10 cellular contexts compared by ENCODE assay signal in genomic region chr20:36543187-36544133, GRCh38. TPM values are rescaled to one million over a fixed set of nuclear protein-coding genes. Genes with fewer than 3 reads are reported as not detected.
A peak's percentile ranks its signal among the peaks of the same experiment; 100 is the strongest.
DNase-seq lines count a peak whose midpoint lies in the region; ATAC-seq, FAIRE-seq and TF ChIP-seq lines count a peak whose summit lies in the region.
"Had no signal": no experiment of that assay in that cellular context is flagged by ENCODE, and none has a peak within 500 bp of the region (broad histone marks: within the 10 kb centered on the region; RNA-seq: fewer than 3 reads in every experiment).

No MANE protein-coding gene starts in this region.

- FAIRE-seq in HTR-8/SVneo (lab: Jason Lieb, UNC), result peak; percentile 76
- no peak for FAIRE-seq in H1 (lab: Jason Lieb, UNC)

- TF ChIP-seq POLR2A in H1 (IDR thresholded peaks at IDR 0.05; ENCODE audit: control extremely low read depth in 1 of 2, low read depth in 2 of 2, low read length in 2 of 2), result no peak
- no peak for TF ChIP-seq POLR2A in thyroid gland (IDR thresholded peaks at IDR 0.05)

- POLR2A ChIA-PET in H1 (lab: Charles Lee; ENCODE audit: partially characterized antibody), result interaction anchor here (0.7 to 1.2 kb wide), 6 partner anchors 9 to 46 kb away, joined by 3 to 4 read pairs (median 3); no protein-coding TSS in a partner anchor

- H3K9me3 ChIP-seq in H1 (ENCODE audit: insufficient read depth in 2 of 2, low read depth in 1 of 2, low read length in 1 of 2), result no peaks in the 10 kb centered on the region
- no peaks in the 10 kb centered on the region for H3K9me3 ChIP-seq in mesodermal cell (ENCODE audit: control insufficient read depth, low read length)
- H3K9me3 ChIP-seq in thyroid gland, result no peaks in the 10 kb centered on the region

- no peak overlapping the region for H3K18ac ChIP-seq in H1 (ENCODE audit: extremely low read depth, low read length)

- intact Hi-C loops in thyroid gland (cut with DNase I), result no loop called here

- H4K8ac ChIP-seq in H1 (ENCODE audit: extremely low read depth, insufficient read depth, low read length), result peak overlapping the region; percentile 16; the same call in 1 of the 2 replicates

- no peak overlapping the region for H3K4ac ChIP-seq in H1 (replicated peaks; ENCODE audit: insufficient read length, low read depth, low read length)

- H3K4me1 ChIP-seq in H1 (replicated peaks in 1 of 4; ENCODE audit: control insufficient read depth in 3 of 4, insufficient read depth in 4 of 4, low read length in 3 of 4), result peaks cover 0 to 24% (median 19%) of the 10 kb centered on the region in 4 experiments; a peak in 6 of 7 replicates
- peaks cover 34% of the 10 kb centered on the region for H3K4me1 ChIP-seq in mesodermal cell (ENCODE audit: control insufficient read depth, insufficient read depth, low read length, poor library complexity, severe bottlenecking)
- H3K4me1 ChIP-seq in thyroid gland, result peaks cover 40 to 46% of the 10 kb centered on the region in 2 donors

- peaks cover 11% of the 10 kb centered on the region for H3K79me1 ChIP-seq in H1 (ENCODE audit: low read depth, low read length)

- TF ChIP-seq EP300 in H1 (IDR thresholded peaks at IDR 0.05; ENCODE audit: borderline replicate concordance in 1 of 2, low read depth in 2 of 2, low read length in 2 of 2), result no peak

- peaks cover 4 to 11% of the 10 kb centered on the region in 2 experiments for H4K20me1 ChIP-seq in H1 (replicated peaks in 1 of 2; ENCODE audit: control insufficient read depth in 1 of 2, insufficient read depth in 2 of 2, low read length in 2 of 2)

- no peak overlapping the region for H3K14ac ChIP-seq in H1 (ENCODE audit: insufficient read length)

- H2AFZ ChIP-seq in H1 (ENCODE audit: low read length), result no peak overlapping the region

- no peak overlapping the region for H3K4me3 ChIP-seq in H1 (ENCODE audit: extremely low read depth in 1 of 4, insufficient read depth in 2 of 4, low read depth in 3 of 4, low read length in 4 of 4)
- peak overlapping the region; percentile 75 for H3K4me3 ChIP-seq in mesodermal cell (ENCODE audit: extremely low read depth, insufficient read depth, low read length, poor library complexity, severe bottlenecking)
- H3K4me3 ChIP-seq in thyroid gland (replicated peaks in 1 of 3), result peak overlapping the region in 1 of 3 donors; percentile 82

- DNase-seq in HTR-8/SVneo (ENCODE audit: insufficient read length, low spot score), result no peak
- no peak for DNase-seq in H1 (ENCODE audit: low read depth in 1 of 2, low spot score in 2 of 2)
- peak; percentile 55 to 68 for DNase-seq in thyroid gland
- DNase-seq in activated CD4-positive, alpha-beta T cell treated with anti-CD3 and anti-CD28 coated beads, Interleukin-2, amount 50 U/mL, for 1 hour, result no peak
- no peak for DNase-seq in NCI-H2171 treated with DMSO at 0.1 percent for 48 hours (lab: John Stamatoyannopoulos, UW)
- DNase-seq in ecto neural progenitor cell (ENCODE audit: low spot score), result no peak
- DNase-seq: immature natural killer cell; NK-92 treated with Interleukin-12 subunit alpha and Interleukin-12 subunit beta, amount 100 ng/mL, for 24 hours had no signal

- no peak for ATAC-seq in GM19455 (IDR thresholded peaks at IDR 0.05; ENCODE audit: unreplicated experiment)

- H2BK12ac ChIP-seq in H1 (ENCODE audit: low read depth, low read length), result peak overlapping the region; percentile 9; the same call in 1 of the 2 replicates

- H2BK120ac ChIP-seq in H1 (replicated peaks; ENCODE audit: low read depth, low read length), result no peak overlapping the region

- CTCF ChIA-PET in H1 (lab: Charles Lee; ENCODE audit: partially characterized antibody), result interaction anchor here (0.6 to 3.7 kb wide), 20 partner anchors 9 to 388 kb away, joined by 3 to 18 read pairs (median 4); no protein-coding TSS in a partner anchor

- TF ChIP-seq CTCF in H1 (IDR thresholded peaks at IDR 0.05; ENCODE audit: control extremely low read depth in 1 of 3, insufficient read depth in 1 of 3, low read depth in 1 of 3, low read length in 3 of 3) (no peak), thyroid gland (IDR thresholded peaks at IDR 0.05) (no peak)

- H4K5ac ChIP-seq in H1 (ENCODE audit: insufficient read length, low read depth, low read length), result no peak overlapping the region

- peak overlapping the region; percentile 49 to 86; a peak in 1 of 4 replicates for H3K4me2 ChIP-seq in H1 (ENCODE audit: insufficient read depth in 1 of 2, low read depth in 2 of 2, low read length in 2 of 2)

- no peak overlapping the region for H4K91ac ChIP-seq in H1 (replicated peaks; ENCODE audit: insufficient read length, low read length)

- TF ChIP-seq RAD21 in H1 (IDR thresholded peaks at IDR 0.05 in 1 of 2, conservative IDR thresholded peaks at IDR 0.05 in 1 of 2; ENCODE audit: low read depth in 2 of 2, low read length in 2 of 2), result no peak

- H2BK15ac ChIP-seq in H1 (ENCODE audit: low read length), result no peak overlapping the region

- H3K36me3 ChIP-seq in H1 (ENCODE audit: control insufficient read depth in 2 of 4, insufficient read depth in 4 of 4, low read length in 3 of 4) (no peaks in the 10 kb centered on the region; a peak in 1 of 8 replicates), mesodermal cell (ENCODE audit: control insufficient read depth, insufficient read depth, low read length) (peaks cover 48% of the 10 kb centered on the region), thyroid gland (peaks cover 5 to 22% of the 10 kb centered on the region in 2 donors)

- H3K79me2 ChIP-seq in H1 (ENCODE audit: control insufficient read depth in 1 of 2, insufficient read depth in 2 of 2, low read length in 2 of 2), result peaks cover 0 to 14% of the 10 kb centered on the region in 2 experiments; a peak in 1 of 4 replicates

- H3K27me3 ChIP-seq in H1 (replicated peaks in 1 of 4; ENCODE audit: control insufficient read depth in 3 of 4, extremely low read depth in 1 of 4, insufficient read depth in 3 of 4, low read length in 3 of 4) (no peaks in the 10 kb centered on the region), thyroid gland (no peaks in the 10 kb centered on the region)

- 91% methylated on average over 14 of the region's 14 CpGs; no CpG with 5 or more reads in 1 of the 2 experiments for WGBS in H1 (ENCODE audit: extremely low coverage in 1 of 2, insufficient coverage in 1 of 2, insufficient read length in 1 of 2, insufficient replicate concordance in 2 of 2, low coverage in 1 of 2, low lambda C conversion rate in 2 of 2, missing lambda C conversion rate in 1 of 2), 2 experiments
- 92 to 95% methylated on average over 13 of the region's 14 CpGs for WGBS in mesodermal cell (ENCODE audit: insufficient coverage in 2 of 2), 2 experiments
- WGBS in thyroid gland, 2 donors, result 67 to 78% methylated on average over 12 to 14 of the region's 14 CpGs

- H3K9ac ChIP-seq in H1 (replicated peaks in 1 of 4; ENCODE audit: extremely low read depth in 1 of 4, low read depth in 3 of 4, low read length in 3 of 4), result no peak overlapping the region

- no peak overlapping the region for H2BK20ac ChIP-seq in H1 (ENCODE audit: low read length)

- H2AK5ac ChIP-seq in H1 (ENCODE audit: low read depth, low read length), result no peak overlapping the region

- no peak overlapping the region for H3K56ac ChIP-seq in H1 (replicated peaks; ENCODE audit: insufficient read length, low read depth, low read length)

- H3K23ac ChIP-seq in H1 (ENCODE audit: insufficient read length), result no peak overlapping the region

- peaks cover 9% of the 10 kb centered on the region; the same call in 1 of the 2 replicates for H3K23me2 ChIP-seq in H1 (ENCODE audit: low read depth, low read length)

- H3K27ac ChIP-seq in H1 (ENCODE audit: low read depth, low read length), result no peak overlapping the region
- peak overlapping the region; percentile 26 for H3K27ac ChIP-seq in mesodermal cell (ENCODE audit: low read depth, low read length, severe bottlenecking)
- peak overlapping the region; percentile 94 to 100 (median 95) for H3K27ac ChIP-seq in thyroid gland

- H2BK5ac ChIP-seq in H1 (ENCODE audit: low read depth, low read length), result 0 out of 2 replicates have a peak overlapping the region, but pooled peaks have one; percentile 2

TF ChIP-seq in H1, 55 proteins besides CTCF, POLR2A, EP300 and RAD21:
- TF ChIP-seq BRCA1 (IDR thresholded peaks at IDR 0.05; ENCODE audit: low read depth, low read length), result no peak

RNA-seq across cellular contexts. Expression of gene MYL9, which starts 2.1 kb away (rescaled TPM):
- 193 TPM in 2 replicates for total RNA-seq in H1 (2021; fragmentation: NEBNext Ultra II Directional; extraction: Animal tissue kit (Norgen Biotek cat#: 25700))
- polyA plus RNA-seq in H1 (2011; rRNA removed), result 26.8 and 33.6 TPM in 2 replicates
- 26.1 TPM for polyA plus RNA-seq in H1 (2011; cell fraction: cytosol; rRNA removed)
- polyA plus RNA-seq in H1 (2011; cell fraction: nucleus; rRNA removed), result 27.8 TPM
- 116 to 146 TPM (median 142 TPM) in 4 replicates for polyA plus RNA-seq in H1 (2012, experiment 1 of 2)
- polyA plus RNA-seq in H1 (2012, experiment 2 of 2), result 93.0 TPM
- 124 TPM for polyA plus RNA-seq in H1 (2013, experiment 1 of 2)
- 130 TPM for polyA plus RNA-seq in H1 (2013, experiment 2 of 2)
- polyA minus RNA-seq in H1 (2011; rRNA and poly(A)+ RNA removed), result 14.4 and 18.9 TPM in 2 replicates
- 50.8 TPM for polyA minus RNA-seq in H1 (2011; cell fraction: cytosol; rRNA and poly(A)+ RNA removed)
- polyA minus RNA-seq in H1 (2011; cell fraction: nucleus; rRNA and poly(A)+ RNA removed), result 14.0 TPM
- 294 TPM for polyA plus RNA-seq in mesodermal cell (2013, experiment 1 of 2)
- polyA plus RNA-seq in mesodermal cell (2013, experiment 2 of 2), result 219 TPM
- 100 to 1,000 TPM in 1 of 4 donors, 10 to 100 TPM in 3; 60.9 to 161 (median 80.3) TPM for total RNA-seq in thyroid gland

RNA-seq across cellular contexts. Expression of gene TGIF2, which starts 29.9 kb away (rescaled TPM):
- 76.7 and 77.7 TPM in 2 replicates for total RNA-seq in H1 (2021; fragmentation: NEBNext Ultra II Directional; extraction: Animal tissue kit (Norgen Biotek cat#: 25700))
- 49.7 and 74.5 TPM in 2 replicates for polyA plus RNA-seq in H1 (2011; rRNA removed)
- 47.5 TPM for polyA plus RNA-seq in H1 (2011; cell fraction: cytosol; rRNA removed)
- polyA plus RNA-seq in H1 (2011; cell fraction: nucleus; rRNA removed), result 57.4 TPM
- polyA plus RNA-seq in H1 (2012, experiment 1 of 2), result 32.6 to 40.3 TPM (median 35.4 TPM) in 4 replicates
- polyA plus RNA-seq in H1 (2012, experiment 2 of 2), result 37.6 TPM
- 52.6 TPM for polyA plus RNA-seq in H1 (2013, experiment 1 of 2)
- 60.1 TPM for polyA plus RNA-seq in H1 (2013, experiment 2 of 2)
- polyA minus RNA-seq in H1 (2011; rRNA and poly(A)+ RNA removed), result 42.7 and 55.0 TPM in 2 replicates
- polyA minus RNA-seq in H1 (2011; cell fraction: cytosol; rRNA and poly(A)+ RNA removed), result 37.8 TPM
- 20.0 TPM for polyA minus RNA-seq in H1 (2011; cell fraction: nucleus; rRNA and poly(A)+ RNA removed)
- polyA plus RNA-seq in mesodermal cell (2013, experiment 1 of 2), result 19.9 TPM
- 18.1 TPM for polyA plus RNA-seq in mesodermal cell (2013, experiment 2 of 2)
- total RNA-seq in thyroid gland, result 10 to 100 TPM; 14.2 to 28.8 (median 18.9) TPM

Comparison
In these comparisons a context has a peak if more than half of its experiments do, and no peak if none do; other contexts are left out.
1. DNase-seq: peak in thyroid gland (2 of 2); none in HTR-8/SVneo (single experiment), H1 (0 of 2), activated CD4-positive, alpha-beta T cell treated with anti-CD3 and anti-CD28 coated beads, Interleukin-2, amount 50 U/mL, for 1 hour (single experiment), NCI-H2171 treated with DMSO at 0.1 percent for 48 hours (single experiment) and ecto neural progenitor cell (single experiment).